2 cellular contexts compared by ENCODE assay signal in genomic region chr7:143504215-143504936, GRCh38.
TF ChIP-seq lines count a peak whose summit lies in the region.

No MANE protein-coding gene starts in this region.

TF ChIP-seq in SK-N-SH treated with all-trans-retinoic acid at 6 μM for 48 hours, 23 proteins besides CTCF, POLR2A, EP300 and RAD21 (continued from another document):
- no peak for TF ChIP-seq PATZ1 (CRISPR knock-in tag; IDR thresholded peaks at IDR 0.05; ENCODE audit: borderline replicate concordance)

TF ChIP-seq in K562, 482 proteins besides CTCF, POLR2A, EP300 and RAD21 (continued from another document and continues in another):
- peak; percentile 33; the same call in 1 of the 2 replicates for TF ChIP-seq HMBOX1 (IDR thresholded peaks at IDR 0.05)
- TF ChIP-seq ZNF707 (CRISPR knock-in tag; conservative IDR thresholded peaks at IDR 0.05), result no peak
- no peak for TF ChIP-seq GTF2F1 (IDR thresholded peaks at IDR 0.05; ENCODE audit: low read depth, low read length)
- no peak for TF ChIP-seq THRAP3 (IDR thresholded peaks at IDR 0.05; ENCODE audit: borderline replicate concordance)
- TF ChIP-seq ZFX (CRISPR knock-in tag; IDR thresholded peaks at IDR 0.05), result no peak
- TF ChIP-seq SNAPC5 (CRISPR knock-in tag; IDR thresholded peaks at IDR 0.05), result no peak
- TF ChIP-seq PTTG1 (tag; IDR thresholded peaks at IDR 0.05; ENCODE audit: low read depth), result no peak
- TF ChIP-seq ZC3H8 (IDR thresholded peaks at IDR 0.05), result no peak
- TF ChIP-seq HIVEP1 (CRISPR knock-in tag; IDR thresholded peaks at IDR 0.05), result no peak
- TF ChIP-seq MITF (IDR thresholded peaks at IDR 0.05), result no peak
- no peak for TF ChIP-seq ARID4B (CRISPR knock-in tag; IDR thresholded peaks at IDR 0.05)
- TF ChIP-seq NR4A1 (CRISPR knock-in tag; IDR thresholded peaks at IDR 0.05), result no peak
- TF ChIP-seq NR4A1 (tag; IDR thresholded peaks at IDR 0.05), result no peak
- no peak for TF ChIP-seq SRSF3 (IDR thresholded peaks at IDR 0.05; ENCODE audit: insufficient read depth, low read length)
- TF ChIP-seq GATAD2A (IDR thresholded peaks at IDR 0.05), result peak; percentile 88; the same call in 1 of the 2 replicates
- TF ChIP-seq EZH2 (IDR thresholded peaks at IDR 0.05; ENCODE audit: borderline replicate concordance, low read depth, low read length), result no peak; the same call in 1 of the 2 replicates
- TF ChIP-seq VEZF1 (CRISPR knock-in tag; IDR thresholded peaks at IDR 0.05), result peak; percentile 69
- no peak for TF ChIP-seq DIDO1 (tag; IDR thresholded peaks at IDR 0.05; ENCODE audit: low read depth)
- TF ChIP-seq HMG20B (CRISPR knock-in tag; IDR thresholded peaks at IDR 0.05), result no peak
- no peak for TF ChIP-seq NFIX (CRISPR knock-in tag; IDR thresholded peaks at IDR 0.05; ENCODE audit: low read depth)
- no peak for TF ChIP-seq E2F4 (CRISPR knock-in tag; IDR thresholded peaks at IDR 0.05; ENCODE audit: low read depth)
- TF ChIP-seq PYGO2 (tag; IDR thresholded peaks at IDR 0.05), result 0 out of 2 replicates have a peak, but pooled peaks have one; percentile 50
- TF ChIP-seq RAD51 (IDR thresholded peaks at IDR 0.05; ENCODE audit: borderline replicate concordance, low read depth), result no peak; the same call in 1 of the 2 replicates
- TF ChIP-seq NFXL1 (CRISPR knock-in tag; IDR thresholded peaks at IDR 0.05), result 0 out of 2 replicates have a peak, but pooled peaks have one; percentile 45
- no peak for TF ChIP-seq ZNF324 (CRISPR knock-in tag; IDR thresholded peaks at IDR 0.05)
- 0 out of 2 replicates have a peak, but pooled peaks have one; percentile 33 for TF ChIP-seq SMAD3 (CRISPR knock-in tag; conservative IDR thresholded peaks at IDR 0.05)
- TF ChIP-seq RUNX1 (IDR thresholded peaks at IDR 0.05; ENCODE audit: low read depth), result peak; percentile 82; the same call in 1 of the 2 replicates
- TF ChIP-seq CLOCK (CRISPR knock-in tag; IDR thresholded peaks at IDR 0.05; ENCODE audit: borderline replicate concordance), result no peak
- TF ChIP-seq USF2 (CRISPR knock-in tag; IDR thresholded peaks at IDR 0.05), result no peak
- TF ChIP-seq RFX7 (CRISPR knock-in tag; IDR thresholded peaks at IDR 0.05), result no peak
- no peak for TF ChIP-seq SRSF7 (optimal IDR thresholded peaks at IDR 0.05; ENCODE audit: low read depth, low read length)
- no peak for TF ChIP-seq ZC3H4 (CRISPR knock-in tag; IDR thresholded peaks at IDR 0.05; ENCODE audit: borderline replicate concordance)
- TF ChIP-seq MTA3 (IDR thresholded peaks at IDR 0.05; ENCODE audit: borderline replicate concordance), result peak; percentile 87
- peak; percentile 98 for TF ChIP-seq KDM1A (IDR thresholded peaks at IDR 0.05)
- TF ChIP-seq AFF1 (IDR thresholded peaks at IDR 0.05; ENCODE audit: low read depth in 1 of 2, partially characterized antibody in 2 of 2), result peak; percentile 45 to 56
- TF ChIP-seq NFE2 (IDR thresholded peaks at IDR 0.05; ENCODE audit: low read depth), result peak; percentile 77
- no peak for TF ChIP-seq ZNF347 (CRISPR knock-in tag; IDR thresholded peaks at IDR 0.05; ENCODE audit: low read depth)
- peak; percentile 98 for TF ChIP-seq HDAC2 (IDR thresholded peaks at IDR 0.05)
- TF ChIP-seq ZNF512 (tag; IDR thresholded peaks at IDR 0.05), result no peak
- TF ChIP-seq THRB (CRISPR knock-in tag; conservative IDR thresholded peaks at IDR 0.05), result peak; percentile 6; the same call in 1 of the 2 replicates
- TF ChIP-seq ZNF766 (CRISPR knock-in tag; conservative IDR thresholded peaks at IDR 0.05), result peak; percentile 60; the same call in 1 of the 2 replicates
